ENCODE assay signal across 1 cellular context in the genomic region with DNA sequence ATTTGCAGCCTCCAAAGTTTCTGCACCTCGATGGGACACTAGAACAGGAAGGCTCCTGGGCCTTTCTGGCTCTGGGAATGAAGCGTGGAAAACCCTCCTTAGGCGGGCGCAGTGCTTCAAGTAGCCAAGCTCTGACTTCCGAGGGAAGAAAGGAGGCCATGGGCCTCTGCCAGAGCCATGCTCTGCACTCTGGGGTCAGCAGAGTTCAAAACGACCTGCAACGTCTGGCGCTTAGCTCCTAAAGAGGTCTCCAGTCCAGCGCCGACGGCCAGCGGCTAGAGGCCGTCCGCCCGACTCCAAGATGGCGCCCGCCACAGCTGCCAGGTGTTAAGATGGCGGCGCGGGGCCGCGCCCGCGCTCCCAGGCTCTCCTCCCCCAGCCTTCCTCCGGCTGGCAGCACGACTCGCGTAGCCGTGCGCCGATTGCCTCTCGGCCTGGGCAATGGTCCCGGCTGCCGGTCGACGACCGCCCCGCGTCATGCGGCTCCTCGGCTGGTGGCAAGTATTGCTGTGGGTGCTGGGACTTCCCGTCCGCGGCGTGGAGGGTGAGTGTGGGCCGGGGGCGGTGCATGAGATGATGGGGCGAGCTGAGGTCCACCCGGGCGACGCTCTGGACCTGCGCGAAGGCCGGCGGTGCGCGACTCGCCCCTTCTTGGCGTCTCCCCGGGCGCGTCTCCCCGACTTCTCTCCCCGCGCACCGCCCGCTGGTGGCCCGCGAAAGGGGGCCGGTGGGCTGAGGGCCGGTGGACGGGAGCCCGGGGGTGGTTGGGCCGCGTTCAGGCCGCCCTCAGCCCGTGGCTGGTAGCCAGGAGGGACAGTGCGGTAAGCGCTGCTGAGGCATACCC.
TF ChIP-seq lines count a peak whose summit lies in the region.

A gene with protein sequence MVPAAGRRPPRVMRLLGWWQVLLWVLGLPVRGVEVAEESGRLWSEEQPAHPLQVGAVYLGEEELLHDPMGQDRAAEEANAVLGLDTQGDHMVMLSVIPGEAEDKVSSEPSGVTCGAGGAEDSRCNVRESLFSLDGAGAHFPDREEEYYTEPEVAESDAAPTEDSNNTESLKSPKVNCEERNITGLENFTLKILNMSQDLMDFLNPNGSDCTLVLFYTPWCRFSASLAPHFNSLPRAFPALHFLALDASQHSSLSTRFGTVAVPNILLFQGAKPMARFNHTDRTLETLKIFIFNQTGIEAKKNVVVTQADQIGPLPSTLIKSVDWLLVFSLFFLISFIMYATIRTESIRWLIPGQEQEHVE (plus strand): TSS at position 385 of the 844 bp plus-strand sequence. CDS start 57 bp downstream, at position 442.

TF ChIP-seq in HepG2, 621 proteins besides CTCF, POLR2A, EP300 and RAD21 (continued from another document and continues in another):
- TF ChIP-seq YEATS4 (CRISPR knock-in tag; IDR thresholded peaks at IDR 0.05; ENCODE audit: borderline replicate concordance): peak; percentile 98
- TF ChIP-seq RBM22 (optimal IDR thresholded peaks at IDR 0.05; ENCODE audit: low read length): no peak
- TF ChIP-seq IRF2 (CRISPR knock-in tag; IDR thresholded peaks at IDR 0.05): peak; percentile 70; the same call in 1 of the 2 replicates
- TF ChIP-seq JDP2 (CRISPR knock-in tag; IDR thresholded peaks at IDR 0.05; ENCODE audit: borderline replicate concordance): no peak
- TF ChIP-seq, protein P1, sequence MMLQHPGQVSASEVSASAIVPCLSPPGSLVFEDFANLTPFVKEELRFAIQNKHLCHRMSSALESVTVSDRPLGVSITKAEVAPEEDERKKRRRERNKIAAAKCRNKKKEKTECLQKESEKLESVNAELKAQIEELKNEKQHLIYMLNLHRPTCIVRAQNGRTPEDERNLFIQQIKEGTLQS (CRISPR knock-in tag; IDR thresholded peaks at IDR 0.05): peak; percentile 47; the same call in 1 of the 2 replicates
- no peak for TF ChIP-seq ZNF17 (CRISPR knock-in tag; IDR thresholded peaks at IDR 0.05)
- TF ChIP-seq, protein P2, sequence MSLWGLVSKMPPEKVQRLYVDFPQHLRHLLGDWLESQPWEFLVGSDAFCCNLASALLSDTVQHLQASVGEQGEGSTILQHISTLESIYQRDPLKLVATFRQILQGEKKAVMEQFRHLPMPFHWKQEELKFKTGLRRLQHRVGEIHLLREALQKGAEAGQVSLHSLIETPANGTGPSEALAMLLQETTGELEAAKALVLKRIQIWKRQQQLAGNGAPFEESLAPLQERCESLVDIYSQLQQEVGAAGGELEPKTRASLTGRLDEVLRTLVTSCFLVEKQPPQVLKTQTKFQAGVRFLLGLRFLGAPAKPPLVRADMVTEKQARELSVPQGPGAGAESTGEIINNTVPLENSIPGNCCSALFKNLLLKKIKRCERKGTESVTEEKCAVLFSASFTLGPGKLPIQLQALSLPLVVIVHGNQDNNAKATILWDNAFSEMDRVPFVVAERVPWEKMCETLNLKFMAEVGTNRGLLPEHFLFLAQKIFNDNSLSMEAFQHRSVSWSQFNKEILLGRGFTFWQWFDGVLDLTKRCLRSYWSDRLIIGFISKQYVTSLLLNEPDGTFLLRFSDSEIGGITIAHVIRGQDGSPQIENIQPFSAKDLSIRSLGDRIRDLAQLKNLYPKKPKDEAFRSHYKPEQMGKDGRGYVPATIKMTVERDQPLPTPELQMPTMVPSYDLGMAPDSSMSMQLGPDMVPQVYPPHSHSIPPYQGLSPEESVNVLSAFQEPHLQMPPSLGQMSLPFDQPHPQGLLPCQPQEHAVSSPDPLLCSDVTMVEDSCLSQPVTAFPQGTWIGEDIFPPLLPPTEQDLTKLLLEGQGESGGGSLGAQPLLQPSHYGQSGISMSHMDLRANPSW (CRISPR knock-in tag; IDR thresholded peaks at IDR 0.05; ENCODE audit: borderline replicate concordance): 0 out of 2 replicates have a peak, but pooled peaks have one; percentile 75
- TF ChIP-seq THAP11 (CRISPR knock-in tag; IDR thresholded peaks at IDR 0.05): peak; percentile 83
- no peak for TF ChIP-seq NFKBIZ (CRISPR knock-in tag; IDR thresholded peaks at IDR 0.05)
- TF ChIP-seq SIN3A (IDR thresholded peaks at IDR 0.05; ENCODE audit: borderline replicate concordance, low read depth, low read length): no peak
- TF ChIP-seq, protein P3, sequence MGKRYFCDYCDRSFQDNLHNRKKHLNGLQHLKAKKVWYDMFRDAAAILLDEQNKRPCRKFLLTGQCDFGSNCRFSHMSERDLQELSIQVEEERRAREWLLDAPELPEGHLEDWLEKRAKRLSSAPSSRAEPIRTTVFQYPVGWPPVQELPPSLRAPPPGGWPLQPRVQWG (CRISPR knock-in tag; IDR thresholded peaks at IDR 0.05; ENCODE audit: borderline replicate concordance, low read depth): 0 out of 2 replicates have a peak, but pooled peaks have one; percentile 57
- TF ChIP-seq, protein P4, sequence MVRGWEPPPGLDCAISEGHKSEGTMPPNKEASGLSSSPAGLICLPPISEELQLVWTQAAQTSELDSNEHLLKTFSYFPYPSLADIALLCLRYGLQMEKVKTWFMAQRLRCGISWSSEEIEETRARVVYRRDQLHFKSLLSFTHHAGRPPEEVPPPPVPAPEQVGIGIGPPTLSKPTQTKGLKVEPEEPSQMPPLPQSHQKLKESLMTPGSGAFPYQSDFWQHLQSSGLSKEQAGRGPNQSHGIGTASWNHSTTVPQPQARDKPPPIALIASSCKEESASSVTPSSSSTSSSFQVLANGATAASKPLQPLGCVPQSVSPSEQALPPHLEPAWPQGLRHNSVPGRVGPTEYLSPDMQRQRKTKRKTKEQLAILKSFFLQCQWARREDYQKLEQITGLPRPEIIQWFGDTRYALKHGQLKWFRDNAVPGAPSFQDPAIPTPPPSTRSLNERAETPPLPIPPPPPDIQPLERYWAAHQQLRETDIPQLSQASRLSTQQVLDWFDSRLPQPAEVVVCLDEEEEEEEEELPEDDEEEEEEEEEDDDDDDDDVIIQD (CRISPR knock-in tag; IDR thresholded peaks at IDR 0.05; ENCODE audit: low read depth): peak; percentile 23; the same call in 1 of the 2 replicates
- TF ChIP-seq, protein P5, sequence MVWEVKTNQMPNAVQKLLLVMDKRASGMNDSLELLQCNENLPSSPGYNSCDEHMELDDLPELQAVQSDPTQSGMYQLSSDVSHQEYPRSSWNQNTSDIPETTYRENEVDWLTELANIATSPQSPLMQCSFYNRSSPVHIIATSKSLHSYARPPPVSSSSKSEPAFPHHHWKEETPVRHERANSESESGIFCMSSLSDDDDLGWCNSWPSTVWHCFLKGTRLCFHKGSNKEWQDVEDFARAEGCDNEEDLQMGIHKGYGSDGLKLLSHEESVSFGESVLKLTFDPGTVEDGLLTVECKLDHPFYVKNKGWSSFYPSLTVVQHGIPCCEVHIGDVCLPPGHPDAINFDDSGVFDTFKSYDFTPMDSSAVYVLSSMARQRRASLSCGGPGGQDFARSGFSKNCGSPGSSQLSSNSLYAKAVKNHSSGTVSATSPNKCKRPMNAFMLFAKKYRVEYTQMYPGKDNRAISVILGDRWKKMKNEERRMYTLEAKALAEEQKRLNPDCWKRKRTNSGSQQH (CRISPR knock-in tag; IDR thresholded peaks at IDR 0.05; ENCODE audit: low read depth): no peak
- TF ChIP-seq, protein P6, sequence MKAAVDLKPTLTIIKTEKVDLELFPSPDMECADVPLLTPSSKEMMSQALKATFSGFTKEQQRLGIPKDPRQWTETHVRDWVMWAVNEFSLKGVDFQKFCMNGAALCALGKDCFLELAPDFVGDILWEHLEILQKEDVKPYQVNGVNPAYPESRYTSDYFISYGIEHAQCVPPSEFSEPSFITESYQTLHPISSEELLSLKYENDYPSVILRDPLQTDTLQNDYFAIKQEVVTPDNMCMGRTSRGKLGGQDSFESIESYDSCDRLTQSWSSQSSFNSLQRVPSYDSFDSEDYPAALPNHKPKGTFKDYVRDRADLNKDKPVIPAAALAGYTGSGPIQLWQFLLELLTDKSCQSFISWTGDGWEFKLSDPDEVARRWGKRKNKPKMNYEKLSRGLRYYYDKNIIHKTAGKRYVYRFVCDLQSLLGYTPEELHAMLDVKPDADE (CRISPR knock-in tag; IDR thresholded peaks at IDR 0.05): 0 out of 2 replicates have a peak, but pooled peaks have one; percentile 82
- 0 out of 2 replicates have a peak, but pooled peaks have one; percentile 14 for TF ChIP-seq MIXL1 (CRISPR knock-in tag; IDR thresholded peaks at IDR 0.05)
- TF ChIP-seq GATAD2A (CRISPR knock-in tag; IDR thresholded peaks at IDR 0.05): no peak; the same call in 1 of the 2 replicates
- no peak for TF ChIP-seq SMAD9 (CRISPR knock-in tag; IDR thresholded peaks at IDR 0.05)
- TF ChIP-seq SATB2 (CRISPR knock-in tag; IDR thresholded peaks at IDR 0.05): peak; percentile 94; the same call in 1 of the 2 replicates
- TF ChIP-seq, protein P7, sequence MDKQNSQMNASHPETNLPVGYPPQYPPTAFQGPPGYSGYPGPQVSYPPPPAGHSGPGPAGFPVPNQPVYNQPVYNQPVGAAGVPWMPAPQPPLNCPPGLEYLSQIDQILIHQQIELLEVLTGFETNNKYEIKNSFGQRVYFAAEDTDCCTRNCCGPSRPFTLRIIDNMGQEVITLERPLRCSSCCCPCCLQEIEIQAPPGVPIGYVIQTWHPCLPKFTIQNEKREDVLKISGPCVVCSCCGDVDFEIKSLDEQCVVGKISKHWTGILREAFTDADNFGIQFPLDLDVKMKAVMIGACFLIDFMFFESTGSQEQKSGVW (CRISPR knock-in tag; IDR thresholded peaks at IDR 0.05; ENCODE audit: borderline replicate concordance): peak; percentile 70
- TF ChIP-seq, protein P8, sequence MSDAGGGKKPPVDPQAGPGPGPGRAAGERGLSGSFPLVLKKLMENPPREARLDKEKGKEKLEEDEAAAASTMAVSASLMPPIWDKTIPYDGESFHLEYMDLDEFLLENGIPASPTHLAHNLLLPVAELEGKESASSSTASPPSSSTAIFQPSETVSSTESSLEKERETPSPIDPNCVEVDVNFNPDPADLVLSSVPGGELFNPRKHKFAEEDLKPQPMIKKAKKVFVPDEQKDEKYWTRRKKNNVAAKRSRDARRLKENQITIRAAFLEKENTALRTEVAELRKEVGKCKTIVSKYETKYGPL (CRISPR knock-in tag; IDR thresholded peaks at IDR 0.05): peak; percentile 73
- no peak for TF ChIP-seq TOE1 (CRISPR knock-in tag; IDR thresholded peaks at IDR 0.05)
- TF ChIP-seq ZNF556 (CRISPR knock-in tag; IDR thresholded peaks at IDR 0.05; ENCODE audit: borderline replicate concordance): peak; percentile 95
- peak; percentile 41 for TF ChIP-seq SKI (IDR thresholded peaks at IDR 0.05; ENCODE audit: partially characterized antibody)
- 0 out of 2 replicates have a peak, but pooled peaks have one; percentile 63 for TF ChIP-seq HNRNPL (IDR thresholded peaks at IDR 0.05; ENCODE audit: low read depth, low read length)
- TF ChIP-seq, protein P9, sequence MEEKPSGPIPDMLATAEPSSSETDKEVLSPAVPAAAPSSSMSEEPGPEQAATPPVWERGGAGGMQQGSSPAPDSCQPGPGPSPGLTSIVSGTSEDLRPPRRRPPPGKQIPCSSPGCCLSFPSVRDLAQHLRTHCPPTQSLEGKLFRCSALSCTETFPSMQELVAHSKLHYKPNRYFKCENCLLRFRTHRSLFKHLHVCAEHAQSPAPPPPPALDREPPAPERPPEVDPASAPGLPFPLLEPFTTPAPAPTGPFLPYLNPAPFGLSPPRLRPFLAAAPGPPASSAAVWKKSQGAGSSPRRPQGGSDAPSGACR (CRISPR knock-in tag; IDR thresholded peaks at IDR 0.05): peak; percentile 79; the same call in 1 of the 2 replicates
- TF ChIP-seq ZNF160 (CRISPR knock-in tag; IDR thresholded peaks at IDR 0.05): peak; percentile 94
- TF ChIP-seq ZMYM3 (CRISPR knock-in tag; IDR thresholded peaks at IDR 0.05): no peak
- 0 out of 2 replicates have a peak, but pooled peaks have one; percentile 6 for TF ChIP-seq GTF3A (CRISPR knock-in tag; conservative IDR thresholded peaks at IDR 0.05)
- peak; percentile 51; the same call in 1 of the 2 replicates for TF ChIP-seq GZF1 (CRISPR knock-in tag; IDR thresholded peaks at IDR 0.05)
- TF ChIP-seq ZC3H4 (CRISPR knock-in tag; IDR thresholded peaks at IDR 0.05; ENCODE audit: borderline replicate concordance): 0 out of 2 replicates have a peak, but pooled peaks have one; percentile 75
- peak; percentile 96 for TF ChIP-seq ZNF737 (CRISPR knock-in tag; IDR thresholded peaks at IDR 0.05; ENCODE audit: borderline replicate concordance)
- TF ChIP-seq, protein P10, sequence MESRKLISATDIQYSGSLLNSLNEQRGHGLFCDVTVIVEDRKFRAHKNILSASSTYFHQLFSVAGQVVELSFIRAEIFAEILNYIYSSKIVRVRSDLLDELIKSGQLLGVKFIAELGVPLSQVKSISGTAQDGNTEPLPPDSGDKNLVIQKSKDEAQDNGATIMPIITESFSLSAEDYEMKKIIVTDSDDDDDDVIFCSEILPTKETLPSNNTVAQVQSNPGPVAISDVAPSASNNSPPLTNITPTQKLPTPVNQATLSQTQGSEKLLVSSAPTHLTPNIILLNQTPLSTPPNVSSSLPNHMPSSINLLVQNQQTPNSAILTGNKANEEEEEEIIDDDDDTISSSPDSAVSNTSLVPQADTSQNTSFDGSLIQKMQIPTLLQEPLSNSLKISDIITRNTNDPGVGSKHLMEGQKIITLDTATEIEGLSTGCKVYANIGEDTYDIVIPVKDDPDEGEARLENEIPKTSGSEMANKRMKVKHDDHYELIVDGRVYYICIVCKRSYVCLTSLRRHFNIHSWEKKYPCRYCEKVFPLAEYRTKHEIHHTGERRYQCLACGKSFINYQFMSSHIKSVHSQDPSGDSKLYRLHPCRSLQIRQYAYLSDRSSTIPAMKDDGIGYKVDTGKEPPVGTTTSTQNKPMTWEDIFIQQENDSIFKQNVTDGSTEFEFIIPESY (CRISPR knock-in tag; IDR thresholded peaks at IDR 0.05): peak; percentile 9; the same call in 1 of the 2 replicates
- peak; percentile 84; the same call in 1 of the 2 replicates for TF ChIP-seq HES4 (CRISPR knock-in tag; IDR thresholded peaks at IDR 0.05; ENCODE audit: borderline replicate concordance)
- TF ChIP-seq ZBTB21 (CRISPR knock-in tag; IDR thresholded peaks at IDR 0.05): no peak
- no peak for TF ChIP-seq NAIF1 (CRISPR knock-in tag; IDR thresholded peaks at IDR 0.05; ENCODE audit: borderline replicate concordance)
- no peak for TF ChIP-seq THYN1 (CRISPR knock-in tag; IDR thresholded peaks at IDR 0.05; ENCODE audit: borderline replicate concordance, low read depth)
- TF ChIP-seq KDM2A (CRISPR knock-in tag; IDR thresholded peaks at IDR 0.05; ENCODE audit: borderline replicate concordance, low read depth): peak; percentile 96
- no peak for TF ChIP-seq ZBTB7B (CRISPR knock-in tag; IDR thresholded peaks at IDR 0.05)
- peak; percentile 80 for TF ChIP-seq ZNF431 (CRISPR knock-in tag; IDR thresholded peaks at IDR 0.05; ENCODE audit: borderline replicate concordance, low read depth)
- no peak; the same call in 1 of the 2 replicates for TF ChIP-seq ZNF552 (CRISPR knock-in tag; IDR thresholded peaks at IDR 0.05; ENCODE audit: borderline replicate concordance)
- TF ChIP-seq CBX1 (IDR thresholded peaks at IDR 0.05; ENCODE audit: low read depth): no peak
- TF ChIP-seq KDM1A (CRISPR knock-in tag; IDR thresholded peaks at IDR 0.05): no peak
- 0 out of 2 replicates have a peak, but pooled peaks have one; percentile 7 for TF ChIP-seq BHLHE40 (IDR thresholded peaks at IDR 0.05; ENCODE audit: low read length)
- TF ChIP-seq ZNF460 (CRISPR knock-in tag; IDR thresholded peaks at IDR 0.05; ENCODE audit: borderline replicate concordance): peak; percentile 67; the same call in 1 of the 2 replicates
- TF ChIP-seq ZNF782 (CRISPR knock-in tag; IDR thresholded peaks at IDR 0.05; ENCODE audit: borderline replicate concordance): 0 out of 2 replicates have a peak, but pooled peaks have one; percentile 71
- TF ChIP-seq ZNF256 (CRISPR knock-in tag; conservative IDR thresholded peaks at IDR 0.05): no peak
- no peak; the same call in 1 of the 2 replicates for TF ChIP-seq ZNF235 (CRISPR knock-in tag; IDR thresholded peaks at IDR 0.05; ENCODE audit: borderline replicate concordance)
- TF ChIP-seq ZNF10 (CRISPR knock-in tag; IDR thresholded peaks at IDR 0.05; ENCODE audit: borderline replicate concordance, low read depth): no peak
- peak; percentile 40; the same call in 1 of the 2 replicates for TF ChIP-seq NCOA2 (CRISPR knock-in tag; IDR thresholded peaks at IDR 0.05)
- no peak for TF ChIP-seq PAF1 (CRISPR knock-in tag; IDR thresholded peaks at IDR 0.05)
- TF ChIP-seq HMGA1 (CRISPR knock-in tag; conservative IDR thresholded peaks at IDR 0.05): no peak
- TF ChIP-seq RAD51 (IDR thresholded peaks at IDR 0.05; ENCODE audit: borderline replicate concordance): no peak
